14 cellular contexts compared by ENCODE assay signal in genomic region chr5:79759436-79759835, GRCh38.
A peak's percentile ranks its signal among the peaks of the same experiment; 100 is the strongest.
DNase-seq lines count a peak whose midpoint lies in the region; ATAC-seq and TF ChIP-seq lines count a peak whose summit lies in the region.
"Had no signal": no experiment of that assay in that cellular context is flagged by ENCODE, and none has a peak within 500 bp of the region (broad histone marks: within the 10 kb centered on the region; RNA-seq: fewer than 3 reads in every experiment).

No MANE protein-coding gene starts in this region.

- no peak overlapping the region for H3K27ac Mint-ChIP-seq in immature natural killer cell
- no peak overlapping the region for H3K27ac Mint-ChIP-seq in activated CD8-positive, alpha-beta memory T cell treated with anti-CD3 and anti-CD28 coated beads, Interleukin-2, amount 10 ng/mL, durations not matched to agents 7 days and 5 days
- H3K27ac Mint-ChIP-seq: activated naive CD8-positive, alpha-beta T cell; IgD-negative memory B cell had no signal

- H3K36me3 ChIP-seq in IMR-90 (ENCODE audit: control insufficient read depth, insufficient read depth, low read length) = no peaks in the 10 kb centered on the region
- H3K36me3 ChIP-seq: pancreas had no signal

- no peak overlapping the region for H2BK20ac ChIP-seq in IMR-90 (ENCODE audit: low read depth, low read length)

- no peaks in the 10 kb centered on the region; the same call in 1 of the 2 replicates for H3K9me1 ChIP-seq in IMR-90 (ENCODE audit: insufficient read depth, low read length)

- H3K14ac ChIP-seq in IMR-90 (replicated peaks; ENCODE audit: low read depth, low read length) = no peak overlapping the region; the same call in 1 of the 2 replicates

- no peak overlapping the region for H2AK9ac ChIP-seq in IMR-90 (replicated peaks; ENCODE audit: low read depth, low read length, poor library complexity)

- peak; percentile 88 for DNase-seq in AG10803 (ENCODE audit: low read depth)
- DNase-seq in IMR-90 = peak; percentile 74
- DNase-seq in choroid plexus epithelial cell (ENCODE audit: low read depth) = peak; percentile 55
- peak; percentile 24 for DNase-seq in medulla oblongata (ENCODE audit: extremely low spot score)
- DNase-seq in NCI-H1048 (lab: John Stamatoyannopoulos, UW) = no peak
- DNase-seq in immature natural killer cell = no peak
- no peak for DNase-seq in activated CD8-positive, alpha-beta memory T cell treated with anti-CD3 and anti-CD28 coated beads, Interleukin-2, amount 10 ng/mL, durations not matched to agents 7 days and 5 days
- DNase-seq: NCI-H524 treated with DMSO at 0.1 percent for 48 hours; pancreas; stimulated activated CD4-positive, alpha-beta T cell treated with anti-CD3 and anti-CD28 coated beads, Interleukin-2, amount 100 ng/mL, for 24 hours had no signal

- no peak overlapping the region for H3K27ac ChIP-seq in IMR-90 (ENCODE audit: insufficient read depth, low read length)
- H3K27ac ChIP-seq: C4-2B, pancreas had no signal

- H4K8ac ChIP-seq in IMR-90 (ENCODE audit: low read depth in 2 of 2, low read length in 2 of 2) = no peak overlapping the region

- CTCF ChIA-PET in IMR-90 (lab: Yijun Ruan, JAX) = no interaction called here
- CTCF ChIA-PET in activated CD8-positive, alpha-beta memory T cell treated with anti-CD3 and anti-CD28 coated beads, Interleukin-2, amount 10 ng/mL, durations not matched to agents 7 days and 5 days (lab: Charles Lee) = no interaction called here

- H4K5ac ChIP-seq in IMR-90 (ENCODE audit: low read depth, low read length) = no peak overlapping the region

- no peak overlapping the region for H2AFZ ChIP-seq in IMR-90 (replicated peaks; ENCODE audit: low read length, poor library complexity)

- no peak overlapping the region for H2AK5ac ChIP-seq in IMR-90 (ENCODE audit: low read depth, low read length)

- H3K4me1 Mint-ChIP-seq in immature natural killer cell = peaks cover 5 to 19% of the 10 kb centered on the region in 2 donors
- H3K4me1 Mint-ChIP-seq in activated CD8-positive, alpha-beta memory T cell treated with anti-CD3 and anti-CD28 coated beads, Interleukin-2, amount 10 ng/mL, durations not matched to agents 7 days and 5 days = peaks cover 10% of the 10 kb centered on the region

- in situ Hi-C loops in IMR-90 (cut with MboI; ENCODE audit: low sequenced_read_pairs) = no loop called here

- H3K23ac ChIP-seq in IMR-90 (ENCODE audit: low read depth, low read length) = 0 out of 2 replicates have a peak overlapping the region, but pooled peaks have one; percentile 42

- TF ChIP-seq POLR2A in IMR-90 (IDR thresholded peaks at IDR 0.05; ENCODE audit: low read depth, low read length) = no peak

- no peak overlapping the region for H3K56ac ChIP-seq in IMR-90 (ENCODE audit: extremely low read depth, insufficient read depth, low read length)

- H3K79me1 ChIP-seq in IMR-90 (ENCODE audit: low read depth in 1 of 2, low read length in 2 of 2) = no peaks in the 10 kb centered on the region

- H3K27me3 ChIP-seq in IMR-90 (ENCODE audit: control insufficient read depth, insufficient read depth, low read length) = no peaks in the 10 kb centered on the region; the same call in 1 of the 2 replicates
- H3K27me3 ChIP-seq: pancreas had no signal

- TF ChIP-seq RAD21 in IMR-90 (IDR thresholded peaks at IDR 0.05; ENCODE audit: low read length) = no peak

- no peak overlapping the region for H3K4me2 ChIP-seq in IMR-90 (ENCODE audit: low read depth, low read length)

- no TSS peak for BruUV-seq in IMR-90 (replicated peaks; lab: Mats Ljungman, UMichigan)

- TF ChIP-seq CTCF in AG10803 (conservative IDR thresholded peaks at IDR 0.05; ENCODE audit: low read length) = no peak
- no peak for TF ChIP-seq CTCF in IMR-90 (conservative IDR thresholded peaks at IDR 0.05; ENCODE audit: low read depth, low read length)
- TF ChIP-seq CTCF in choroid plexus epithelial cell (conservative IDR thresholded peaks at IDR 0.05; ENCODE audit: low read depth, low read length) = no peak

- POLR2A ChIA-PET in IMR-90 (lab: Charles Lee; ENCODE audit: unreplicated experiment) = no interaction called here

- intact Hi-C loops in IMR-90 (cut with micrococcal nuclease) = no loop called here

- no peak overlapping the region for H2BK15ac ChIP-seq in IMR-90 (ENCODE audit: low read depth, low read length)

- H3K4me3 ChIP-seq in AG10803 (ENCODE audit: low read length) (peak overlapping the region; percentile 21; the same call in 1 of the 2 replicates), IMR-90 (ENCODE audit: insufficient read depth, low read depth, low read length) (no peak overlapping the region), choroid plexus epithelial cell (ENCODE audit: low read depth, low read length) (no peak overlapping the region)
- H3K4me3 ChIP-seq: pancreas had no signal

- H3K9me3 ChIP-seq in IMR-90 (ENCODE audit: control insufficient read depth, insufficient read depth, low read length) = no peaks in the 10 kb centered on the region
- H3K9me3 ChIP-seq: pancreas had no signal

- H2BK5ac ChIP-seq in IMR-90 (ENCODE audit: low read depth, low read length, poor library complexity, severe bottlenecking) = no peak overlapping the region

- H3K9me3 Mint-ChIP-seq in immature natural killer cell = peaks cover 0 to 2% (median 0%) of the 10 kb centered on the region in 6 donors
- H3K9me3 Mint-ChIP-seq in activated CD8-positive, alpha-beta memory T cell treated with anti-CD3 and anti-CD28 coated beads, Interleukin-2, amount 10 ng/mL, durations not matched to agents 7 days and 5 days (ENCODE audit: low read depth) = peaks cover 2% of the 10 kb centered on the region
- H3K9me3 Mint-ChIP-seq: IgD-negative memory B cell had no signal

- H3K27me3 Mint-ChIP-seq in immature natural killer cell (ENCODE audit: low read depth in 3 of 3) = peaks cover 0 to 5% (median 0%) of the 10 kb centered on the region in 3 donors
- peaks cover 10% of the 10 kb centered on the region for H3K27me3 Mint-ChIP-seq in activated CD8-positive, alpha-beta memory T cell treated with anti-CD3 and anti-CD28 coated beads, Interleukin-2, amount 10 ng/mL, durations not matched to agents 7 days and 5 days
- H3K27me3 Mint-ChIP-seq: activated naive CD8-positive, alpha-beta T cell had no signal

- no peak overlapping the region for H3K18ac ChIP-seq in IMR-90 (ENCODE audit: low read depth, low read length)

- H4K91ac ChIP-seq in IMR-90 (ENCODE audit: insufficient read depth, low read depth, low read length) = no peak overlapping the region

- WGBS in IMR-90 (ENCODE audit: extremely low coverage in 2 of 2, insufficient read length in 1 of 2), 2 experiments = no CpG with 5 or more reads among the region's 2 CpGs

- H3K4me3 Mint-ChIP-seq in immature natural killer cell = no peak overlapping the region
- no peak overlapping the region for H3K4me3 Mint-ChIP-seq in activated CD8-positive, alpha-beta memory T cell treated with anti-CD3 and anti-CD28 coated beads, Interleukin-2, amount 10 ng/mL, durations not matched to agents 7 days and 5 days
- H3K4me3 Mint-ChIP-seq: activated naive CD8-positive, alpha-beta T cell; IgD-negative memory B cell had no signal

- no peaks in the 10 kb centered on the region for H4K20me1 ChIP-seq in IMR-90 (ENCODE audit: insufficient read depth, low read length)

- H3K9ac ChIP-seq in IMR-90 (ENCODE audit: low read depth, low read length) = no peak overlapping the region

- H3K36me3 Mint-ChIP-seq in immature natural killer cell = no peaks in the 10 kb centered on the region
- H3K36me3 Mint-ChIP-seq in activated CD8-positive, alpha-beta memory T cell treated with anti-CD3 and anti-CD28 coated beads, Interleukin-2, amount 10 ng/mL, durations not matched to agents 7 days and 5 days = no peaks in the 10 kb centered on the region
- H3K36me3 Mint-ChIP-seq: activated naive CD8-positive, alpha-beta T cell; IgD-negative memory B cell had no signal

- ATAC-seq in IMR-90 (ENCODE audit: low read depth) (peak; percentile 95), HG03520 (IDR thresholded peaks at IDR 0.05; ENCODE audit: unreplicated experiment) (no peak)
- ATAC-seq in activated CD8-positive, alpha-beta memory T cell treated with anti-CD3 and anti-CD28 coated beads, Interleukin-2, amount 10 ng/mL, durations not matched to agents 7 days and 5 days = no peak
- ATAC-seq: pancreas had no signal

- H2BK120ac ChIP-seq in IMR-90 (ENCODE audit: low read depth, low read length) = no peak overlapping the region

- H3K4me1 ChIP-seq in IMR-90 (ENCODE audit: control insufficient read depth, insufficient read depth, low read length) = no peaks in the 10 kb centered on the region

- no peak overlapping the region for H3K4ac ChIP-seq in IMR-90 (ENCODE audit: low read depth, low read length)

- dilution Hi-C loops in IMR-90 (cut with HindIII; ENCODE audit: low sequenced_read_pairs, unreplicated experiment) = no loop called here

TF ChIP-seq in IMR-90, 13 proteins besides CTCF, POLR2A, EP300 and RAD21:
- TF ChIP-seq MXI1 (IDR thresholded peaks at IDR 0.05; ENCODE audit: borderline replicate concordance, low read depth, low read length) (no peak), CEBPB (IDR thresholded peaks at IDR 0.05; ENCODE audit: low read depth, low read length) (no peak), MAFK (IDR thresholded peaks at IDR 0.05; ENCODE audit: low read depth, low read length) (no peak), FOS (IDR thresholded peaks at IDR 0.05; ENCODE audit: low read depth, low read length) (no peak), CHD1 (IDR thresholded peaks at IDR 0.05; ENCODE audit: low read depth, low read length) (no peak), RFX5 (IDR thresholded peaks at IDR 0.05; ENCODE audit: low read depth, low read length) (no peak)

Comparison
In these comparisons a context has a peak if more than half of its experiments do, and no peak if none do; other contexts are left out.
1. DNase-seq: peak in AG10803 (single experiment), IMR-90 (single experiment), choroid plexus epithelial cell (single experiment) and medulla oblongata (single experiment); none in NCI-H1048 (single experiment), immature natural killer cell (0 of 3) and activated CD8-positive, alpha-beta memory T cell treated with anti-CD3 and anti-CD28 coated beads, Interleukin-2, amount 10 ng/mL, durations not matched to agents 7 days and 5 days (single experiment).